In the genomic region with DNA sequence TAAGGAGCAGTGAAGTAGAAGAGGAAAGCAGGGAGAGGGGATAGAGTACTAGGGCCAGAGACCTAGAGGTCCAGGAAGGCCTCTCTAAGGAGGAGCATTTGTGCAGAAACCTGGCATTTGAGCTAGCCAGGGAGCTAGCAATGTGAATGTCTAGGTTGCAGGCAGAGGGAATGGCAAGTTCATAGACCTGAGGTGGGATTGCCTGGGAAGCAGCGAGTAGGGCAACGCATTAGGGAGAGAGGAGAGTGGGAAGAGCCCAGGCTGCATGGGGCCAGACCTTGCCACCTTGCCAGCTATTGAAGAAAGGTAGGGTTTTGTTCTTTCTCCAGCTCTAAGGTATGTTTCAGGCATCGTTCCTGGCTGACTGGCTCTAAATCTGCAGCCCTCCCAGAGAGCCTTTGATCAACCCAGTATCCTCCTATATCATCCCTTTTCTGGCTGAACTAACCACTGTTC, we compare ENCODE assay signal across 11 cellular contexts. TPM values are rescaled to one million over a fixed set of nuclear protein-coding genes. Genes with fewer than 3 reads are reported as not detected.
DNase-seq lines count a peak whose midpoint lies in the region; ATAC-seq and TF ChIP-seq lines count a peak whose summit lies in the region.
"Had no signal": no experiment of that assay in that cellular context is flagged by ENCODE, and none has a peak within 500 bp of the region (broad histone marks: within the 10 kb centered on the region; RNA-seq: fewer than 3 reads in every experiment).

No MANE protein-coding gene starts in this region.

- no peaks in the 10 kb centered on the region for H3K9me3 ChIP-seq in heart right ventricle
- no peaks in the 10 kb centered on the region for H3K9me3 ChIP-seq in upper lobe of right lung

- peak overlapping the region; percentile 89 for H3K27ac Mint-ChIP-seq in activated naive CD8-positive, alpha-beta T cell
- H3K27ac Mint-ChIP-seq in memory B cell: peak overlapping the region; percentile 15

- H3K27ac ChIP-seq in heart right ventricle: peak overlapping the region; percentile 17 to 100 (median 83)
- H3K27ac ChIP-seq in upper lobe of right lung: peak overlapping the region; percentile 83

- H3K36me3 ChIP-seq in heart right ventricle: peaks cover 0 to 36% (median 0%) of the 10 kb centered on the region in 9 donors
- peaks cover 4% of the 10 kb centered on the region for H3K36me3 ChIP-seq in upper lobe of right lung

- H3K4me1 Mint-ChIP-seq in activated naive CD8-positive, alpha-beta T cell (ENCODE audit: low read depth): peaks cover 94% of the 10 kb centered on the region
- peaks cover 80% of the 10 kb centered on the region for H3K4me1 Mint-ChIP-seq in memory B cell

- intact Hi-C loops in heart right ventricle (cut with DNase I): loop anchor here in 3 of 10 donors (5.0 kb wide), 2 partner anchors 44 to 64 kb away; no protein-coding TSS in a partner anchor
- intact Hi-C loops in left ventricle myocardium superior (cut with micrococcal nuclease): no loop called here
- intact Hi-C loops in upper lobe of right lung (cut with DNase I): no loop called here

- TF ChIP-seq CTCF in heart right ventricle (IDR thresholded peaks at IDR 0.05) (no peak), upper lobe of right lung (IDR thresholded peaks at IDR 0.05) (no peak)

- WGBS in heart right ventricle, 2 donors: 73 to 76% methylated on average over 3 of the region's 3 CpGs

- no peaks in the 10 kb centered on the region for H3K27me3 ChIP-seq in heart right ventricle
- no peaks in the 10 kb centered on the region for H3K27me3 ChIP-seq in upper lobe of right lung

- DNase-seq in heart right ventricle: no peak
- no peak for DNase-seq in left ventricle myocardium superior
- DNase-seq in memory B cell (ENCODE audit: low spot score in 2 of 2): no peak
- DNase-seq in upper lobe of right lung: no peak
- no peak for DNase-seq in cerebellar cortex (ENCODE audit: low spot score)
- no peak for DNase-seq in HT-29 (ENCODE audit: low spot score)
- DNase-seq: islet precursor cell, Karpas-422, NCI-H524 treated with DMSO at 0.1 percent for 48 hours had no signal

- peaks cover 2% of the 10 kb centered on the region for H3K36me3 Mint-ChIP-seq in activated naive CD8-positive, alpha-beta T cell
- H3K36me3 Mint-ChIP-seq in memory B cell: peaks cover 10% of the 10 kb centered on the region

- H3K27me3 Mint-ChIP-seq in activated naive CD8-positive, alpha-beta T cell: no peaks in the 10 kb centered on the region
- H3K27me3 Mint-ChIP-seq in memory B cell: no peaks in the 10 kb centered on the region

- peak overlapping the region; percentile 56 for H3K4me3 Mint-ChIP-seq in activated naive CD8-positive, alpha-beta T cell
- H3K4me3 Mint-ChIP-seq in memory B cell: peak overlapping the region; percentile 44

- ATAC-seq in heart right ventricle (no peak), left ventricle myocardium superior (no peak), memory B cell (ENCODE audit: low read depth) (no peak), upper lobe of right lung (no peak), GM19397 (IDR thresholded peaks at IDR 0.05; ENCODE audit: unreplicated experiment) (no peak)

- H3K4me1 ChIP-seq in heart right ventricle (peaks cover 63 to 100% (median 100%) of the 10 kb centered on the region in 9 donors), upper lobe of right lung (peaks cover 97% of the 10 kb centered on the region)

- no peak overlapping the region for H3K4me3 ChIP-seq in heart right ventricle
- H3K4me3 ChIP-seq in upper lobe of right lung: no peak overlapping the region

- no peaks in the 10 kb centered on the region for H3K9me3 Mint-ChIP-seq in activated naive CD8-positive, alpha-beta T cell (ENCODE audit: low read depth)
- no peaks in the 10 kb centered on the region for H3K9me3 Mint-ChIP-seq in memory B cell

RNA-seq across cellular contexts. Expression of a gene that starts 54.0 kb away (rescaled TPM):
- total RNA-seq in heart right ventricle (10 to 100 TPM; 10.3 to 36.8 (median 12.5) TPM), left ventricle myocardium superior (26.6 TPM), upper lobe of right lung (10.2 TPM)
- 10 to 100 TPM; 21.2 to 21.8 TPM for polyA plus RNA-seq in heart right ventricle
- total RNA-seq in HT-29 (2014; rRNA removed; shearing (Covaris generic)): 6.6 and 11.9 TPM in 2 replicates
